ENCODE assay signal across 9 cellular contexts in the genomic region with DNA sequence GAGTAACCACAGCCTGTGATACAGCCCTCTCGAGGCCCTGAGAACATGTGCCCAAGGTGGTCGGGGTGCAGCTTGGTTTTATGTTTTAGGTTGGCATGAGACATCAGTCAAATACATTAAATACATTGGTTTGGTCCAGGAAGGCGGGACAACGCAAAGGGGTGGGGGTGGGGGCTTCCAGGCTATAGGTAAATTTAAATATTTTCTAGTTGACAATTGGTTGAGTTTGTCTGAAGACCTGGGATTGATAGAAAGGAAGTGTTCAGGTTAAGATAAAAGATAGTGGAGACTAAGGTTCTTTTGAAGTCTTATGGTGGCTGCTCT. TPM values are rescaled to one million over a fixed set of nuclear protein-coding genes. Genes with fewer than 3 reads are reported as not detected.
DNase-seq lines count a peak whose midpoint lies in the region; ATAC-seq and TF ChIP-seq lines count a peak whose summit lies in the region.
"Had no signal": no experiment of that assay in that cellular context is flagged by ENCODE, and none has a peak within 500 bp of the region (broad histone marks: within the 10 kb centered on the region; RNA-seq: fewer than 3 reads in every experiment).

No MANE protein-coding gene starts in this region.

- H3K36me3 Mint-ChIP-seq in nephron progenitor cell (ENCODE audit: low read depth): peaks cover 43% of the 10 kb centered on the region

- H3K4me3 ChIP-seq in BLaER1 treated with 17β-estradiol and CSF1 and Interleukin-3, amounts not matched to agents 10 nM and 100 nM: peak overlapping the region; percentile 69 to 83 (median 77)
- peak overlapping the region; percentile 82 for H3K4me3 ChIP-seq in OCI-LY1 (ENCODE audit: low read depth, low read length, poor library complexity, severe bottlenecking)
- peak overlapping the region; percentile 80 for H3K4me3 ChIP-seq in colonic mucosa

- peak overlapping the region; percentile 95 to 99 (median 98); a peak in 21 of 22 replicates for H3K9ac ChIP-seq in BLaER1 treated with 17β-estradiol and CSF1 and Interleukin-3, amounts not matched to agents 10 nM and 100 nM
- H3K9ac ChIP-seq in OCI-LY1 (ENCODE audit: low read length) (peak overlapping the region; percentile 87), colonic mucosa (ENCODE audit: low read depth in 2 of 2, low read length in 2 of 2) (peak overlapping the region in 1 of 2 donors; percentile 94)

- peaks cover 35 to 43% (median 39%) of the 10 kb centered on the region in 10 experiments for H3K4me1 ChIP-seq in BLaER1 treated with 17β-estradiol and CSF1 and Interleukin-3, amounts not matched to agents 10 nM and 100 nM
- H3K4me1 ChIP-seq in OCI-LY1 (ENCODE audit: insufficient read depth, low read length, severe bottlenecking) (peaks cover 43% of the 10 kb centered on the region), colonic mucosa (peaks cover 9% of the 10 kb centered on the region)

- peak overlapping the region; percentile 81 to 97 (median 92) for H3K4me2 ChIP-seq in BLaER1 treated with 17β-estradiol and CSF1 and Interleukin-3, amounts not matched to agents 10 nM and 100 nM
- H3K4me2 ChIP-seq in OCI-LY1 (ENCODE audit: low read length): peak overlapping the region; percentile 93

- DNase-seq in colonic mucosa (no peak), nephron progenitor cell (no peak), activated gamma-delta T cell treated with Interleukin-2 at 50 U/mL for 16 hours (no peak), NCI-H1092 treated with DMSO at 0.1 percent for 48 hours (lab: John Stamatoyannopoulos, UW) (no peak), DMS 273 (lab: John Stamatoyannopoulos, UW; ENCODE audit: unreplicated experiment) (no peak)

- H3K9me2 ChIP-seq in OCI-LY1 (ENCODE audit: low read depth, low read length): no peaks in the 10 kb centered on the region

- TF ChIP-seq CTCF in OCI-LY1 (IDR thresholded peaks at IDR 0.05; ENCODE audit: low read length): no peak
- TF ChIP-seq CTCF in colonic mucosa (IDR thresholded peaks at IDR 0.05): no peak
- TF ChIP-seq CTCF in nephron progenitor cell (IDR thresholded peaks at IDR 0.05): no peak

- H3K9me3 ChIP-seq in BLaER1 treated with 17β-estradiol and CSF1 and Interleukin-3, amounts not matched to agents 10 nM and 100 nM (replicated peaks in 1 of 11): no peaks in the 10 kb centered on the region
- H3K9me3 ChIP-seq in OCI-LY1 (ENCODE audit: low read length): no peaks in the 10 kb centered on the region
- H3K9me3 ChIP-seq in colonic mucosa: no peaks in the 10 kb centered on the region

- H3K79me2 ChIP-seq in OCI-LY1 (ENCODE audit: insufficient read depth, low read length): peaks cover 29% of the 10 kb centered on the region

- peaks cover 20 to 60% (median 49%) of the 10 kb centered on the region in 11 experiments for H3K36me3 ChIP-seq in BLaER1 treated with 17β-estradiol and CSF1 and Interleukin-3, amounts not matched to agents 10 nM and 100 nM
- H3K36me3 ChIP-seq in OCI-LY1 (ENCODE audit: insufficient read depth, low read length) (peaks cover 26% of the 10 kb centered on the region), colonic mucosa (no peaks in the 10 kb centered on the region)

- peak overlapping the region in 8 of 11 experiments; percentile 94 to 99 (median 99); a peak in 15 of 22 replicates for H3K27ac ChIP-seq in BLaER1 treated with 17β-estradiol and CSF1 and Interleukin-3, amounts not matched to agents 10 nM and 100 nM
- H3K27ac ChIP-seq in OCI-LY1 (ENCODE audit: low read depth, low read length, poor library complexity, severe bottlenecking): peak overlapping the region; percentile 83
- H3K27ac ChIP-seq in colonic mucosa: no peak overlapping the region

- H4K20me1 ChIP-seq in BLaER1 treated with 17β-estradiol and CSF1 and Interleukin-3, amounts not matched to agents 10 nM and 100 nM: peaks cover 41 to 78% (median 52%) of the 10 kb centered on the region in 11 experiments; a peak in 20 of 22 replicates
- no peaks in the 10 kb centered on the region for H4K20me1 ChIP-seq in OCI-LY1 (ENCODE audit: insufficient read depth, low read length)

- no peak overlapping the region for H2AFZ ChIP-seq in OCI-LY1 (ENCODE audit: low read length)

- intact Hi-C loops in colonic mucosa (cut with DNase I): no loop called here

- ATAC-seq in GM19467 (IDR thresholded peaks at IDR 0.05; ENCODE audit: unreplicated experiment): no peak

- H3K4me1 Mint-ChIP-seq in nephron progenitor cell: peaks cover 46% of the 10 kb centered on the region

- peak overlapping the region; percentile 96 for H3K4me3 Mint-ChIP-seq in nephron progenitor cell

- peaks cover 10% of the 10 kb centered on the region for H3K27me3 Mint-ChIP-seq in nephron progenitor cell (ENCODE audit: low read depth, poor library complexity)

- no peaks in the 10 kb centered on the region for H3K27me3 ChIP-seq in BLaER1 treated with 17β-estradiol and CSF1 and Interleukin-3, amounts not matched to agents 10 nM and 100 nM
- H3K27me3 ChIP-seq in OCI-LY1 (ENCODE audit: insufficient read depth, low read length): no peaks in the 10 kb centered on the region
- no peaks in the 10 kb centered on the region for H3K27me3 ChIP-seq in colonic mucosa

- H3F3A ChIP-seq in OCI-LY1 (ENCODE audit: insufficient read depth, low read length): no peaks in the 10 kb centered on the region

- peak overlapping the region; percentile 99 for H3K27ac Mint-ChIP-seq in nephron progenitor cell

- no peaks in the 10 kb centered on the region for H3K9me3 Mint-ChIP-seq in nephron progenitor cell

RNA-seq across cellular contexts. Expression of gene ZKSCAN2, which starts 1.2 kb away (rescaled TPM):
- 1 to 10 TPM; 2.0 to 3.3 TPM for total RNA-seq in colonic mucosa

RNA-seq across cellular contexts. Expression of gene AQP8, which starts 42.1 kb away (rescaled TPM):
- 100 to 1,000 TPM in 1 of 2 donors, 10 to 100 TPM in 1; 37.1 to 104 TPM for total RNA-seq in colonic mucosa
- total RNA-seq: T-helper 2 cell treated with Interferon-gamma antibody and Interleukin-4, amounts not matched to agents 100 ng/mL and 5 ng/mL, for 36 hours had no signal
